In genomic region chr15:34243226-34243625, GRCh38 we compare ENCODE assay signal across 22 cellular contexts.
"Had no signal": no experiment of that assay in that cellular context is flagged by ENCODE, and none has a peak within 500 bp of the region (broad histone marks: within the 10 kb centered on the region; RNA-seq: fewer than 3 reads in every experiment).

No MANE protein-coding gene starts in this region.

- H3K4me3 ChIP-seq: adrenal gland, ascending aorta, heart right ventricle, left ventricle myocardium inferior, lung, right lobe of liver, testis had no signal

- H3K9me3 Mint-ChIP-seq: nephron progenitor cell had no signal

- DNase-seq: activated CD4-positive, alpha-beta T cell treated with anti-CD3 and anti-CD28 coated beads for 4 hours; activated CD4-positive, alpha-beta T cell treated with anti-CD3 and anti-CD28 coated beads, Interleukin-2, amount 50 U/mL, for 48 hours; activated CD4-positive, CD25-positive, alpha-beta regulatory T cell; activated CD8-positive, alpha-beta memory T cell treated with anti-CD3 and anti-CD28 coated beads for 24 hours; activated gamma-delta T cell; activated naive CD4-positive, alpha-beta T cell treated with anti-CD3 and anti-CD28 coated beads, Interleukin-2, amount 50 U/mL, for 16 hours; adrenal gland; caudate nucleus; cortex of kidney; foreskin keratinocyte; heart right ventricle; kidney glomerular epithelial cell; left ventricle myocardium inferior; nephron progenitor cell; right lobe of liver; stimulated activated CD4-positive, alpha-beta T cell treated with anti-CD3 and anti-CD28 coated beads, Interleukin-2, amount 100 ng/mL, for 48 hours; stimulated activated naive CD8-positive, alpha-beta T cell treated with anti-CD3 and anti-CD28 coated beads, Interleukin-15, Interleukin-2, amounts not matched to agents 100 U/mL and 50 U/mL, for 24 hours; testis; trophoblast cell had no signal

- H3K4me1 Mint-ChIP-seq: nephron progenitor cell had no signal

- ATAC-seq: esophagus mucosa; foreskin keratinocyte; heart right ventricle; right lobe of liver; stimulated activated naive CD8-positive, alpha-beta T cell treated with anti-CD3 and anti-CD28 coated beads, Interleukin-15, Interleukin-2, amounts not matched to agents 100 U/mL and 50 U/mL, for 24 hours had no signal

- H3K27ac Mint-ChIP-seq: nephron progenitor cell had no signal

- H3K4me3 Mint-ChIP-seq: nephron progenitor cell had no signal
